17 cellular contexts compared by ENCODE assay signal in the genomic region with DNA sequence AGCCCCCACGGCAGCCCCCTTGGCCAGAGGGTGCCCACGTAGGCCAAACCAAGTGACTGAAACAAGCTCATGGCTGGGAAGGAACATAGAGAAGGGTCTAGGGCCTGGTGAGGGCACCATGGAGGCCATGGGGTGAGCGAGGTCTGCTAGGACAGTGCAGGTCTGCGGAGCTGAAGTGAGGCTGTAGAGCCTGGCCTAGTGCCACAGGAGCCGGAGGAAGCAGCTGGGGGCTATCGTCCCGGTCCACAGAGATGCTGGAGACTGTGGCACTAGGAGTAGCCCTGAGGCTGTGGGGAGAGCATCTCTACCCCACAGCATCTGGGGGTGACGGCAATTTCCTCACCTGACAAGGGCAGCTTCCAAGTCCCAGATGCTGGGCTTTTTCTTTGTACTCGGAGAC.
A peak's percentile ranks its signal among the peaks of the same experiment; 100 is the strongest.
DNase-seq lines count a peak whose midpoint lies in the region; ATAC-seq, FAIRE-seq and TF ChIP-seq lines count a peak whose summit lies in the region.
"Had no signal": no experiment of that assay in that cellular context is flagged by ENCODE, and none has a peak within 500 bp of the region (broad histone marks: within the 10 kb centered on the region; RNA-seq: fewer than 3 reads in every experiment).

No MANE protein-coding gene starts in this region.

- no peaks in the 10 kb centered on the region for H3K36me3 Mint-ChIP-seq in H9 (ENCODE audit: insufficient read depth in 1 of 3, low read depth in 3 of 3)
- H3K36me3 Mint-ChIP-seq: CD4-positive, alpha-beta memory T cell had no signal

- in situ Hi-C loops in K562 (cut with MboI): no loop called here

- H4K5ac ChIP-seq in H9 (ENCODE audit: insufficient read length, low read depth, low read length): no peak overlapping the region

- H2BK15ac ChIP-seq in H9 (ENCODE audit: low read depth, low read length) (no peak overlapping the region), neuronal stem cell (ENCODE audit: low read length) (no peak overlapping the region)

- H3K4ac ChIP-seq in H9 (ENCODE audit: low read depth, low read length): no peak overlapping the region
- no peak overlapping the region for H3K4ac ChIP-seq in neuronal stem cell (ENCODE audit: low read length)

- no peak overlapping the region for H2BK20ac ChIP-seq in H9 (ENCODE audit: low read depth, low read length, poor library complexity, severe bottlenecking)

- no peak overlapping the region for H3K56ac ChIP-seq in H9 (ENCODE audit: insufficient read length, low read depth, low read length)

- FAIRE-seq in K562 (lab: Jason Lieb, UNC): no peak
- FAIRE-seq: GM12891, GM18507 had no signal

- H3K23me2 ChIP-seq in H9 (ENCODE audit: insufficient read length, low read depth, low read length, poor library complexity, severe bottlenecking): no peaks in the 10 kb centered on the region

- no peaks in the 10 kb centered on the region for H3K36me3 ChIP-seq in K562 (ENCODE audit: control insufficient read depth, insufficient read depth, low read length)
- no peaks in the 10 kb centered on the region for H3K36me3 ChIP-seq in neuronal stem cell (replicated peaks in 1 of 2; ENCODE audit: control insufficient read depth in 2 of 2, insufficient read depth in 2 of 2, low read length in 2 of 2)

- H3T11ph ChIP-seq in H9 (ENCODE audit: low read length): no peak overlapping the region

- intact Hi-C loops in K562 (cut with micrococcal nuclease): no loop called here

- no peak overlapping the region for H3K18ac ChIP-seq in H9 (ENCODE audit: insufficient read length, low read depth, low read length)
- H3K18ac ChIP-seq in neuronal stem cell (ENCODE audit: low read length): no peak overlapping the region

- no peak overlapping the region for H2AK5ac ChIP-seq in H9 (ENCODE audit: insufficient read length, low read length)
- no peak overlapping the region for H2AK5ac ChIP-seq in neuronal stem cell (ENCODE audit: low read depth, low read length)

- H3K9me3 Mint-ChIP-seq in H9: no peaks in the 10 kb centered on the region
- H3K9me3 Mint-ChIP-seq: CD4-positive, alpha-beta memory T cell had no signal

- H3K4me2 ChIP-seq in H9 (ENCODE audit: insufficient read depth, insufficient read length, low read length): no peak overlapping the region
- H3K4me2 ChIP-seq in K562 (ENCODE audit: insufficient read depth, low read length): no peak overlapping the region
- no peak overlapping the region for H3K4me2 ChIP-seq in neuronal stem cell (ENCODE audit: insufficient read depth, low read length, poor library complexity, severe bottlenecking)

- no peak overlapping the region for H3K9ac ChIP-seq in H9 (ENCODE audit: extremely low read depth, insufficient read length, low read length)
- no peak overlapping the region for H3K9ac ChIP-seq in K562 (ENCODE audit: insufficient read depth in 1 of 2, low read depth in 2 of 2, low read length in 2 of 2)
- no peak overlapping the region for H3K9ac ChIP-seq in neuronal stem cell (ENCODE audit: low read depth, low read length, poor library complexity)

- H3K4me1 Mint-ChIP-seq in H9: peaks cover 5 to 6% of the 10 kb centered on the region in 2 experiments; a peak in 3 of 4 replicates
- H3K4me1 Mint-ChIP-seq: CD4-positive, alpha-beta memory T cell had no signal

- H2BK5ac ChIP-seq in H9 (ENCODE audit: insufficient read length, low read length) (no peak overlapping the region), neuronal stem cell (ENCODE audit: low read length) (no peak overlapping the region)

- H3K79me2 ChIP-seq in H9 (ENCODE audit: insufficient read depth, low read length) (no peaks in the 10 kb centered on the region), K562 (ENCODE audit: control insufficient read depth, insufficient read depth, low read length) (no peaks in the 10 kb centered on the region)

- no peak overlapping the region for H3K4me3 ChIP-seq in K562
- H3K4me3 ChIP-seq in neuronal stem cell (ENCODE audit: low read length in 2 of 2): no peak overlapping the region

- H3K79me1 ChIP-seq in H9 (ENCODE audit: insufficient read depth, low read depth, low read length, poor library complexity, severe bottlenecking) (no peaks in the 10 kb centered on the region), neuronal stem cell (ENCODE audit: low read depth, low read length) (peaks cover 1% of the 10 kb centered on the region)

- no TSS peak for BruUV-seq in K562 (replicated peaks; lab: Mats Ljungman, UMichigan)

- H3K27ac Mint-ChIP-seq in H9: no peak overlapping the region

- TF ChIP-seq EP300 in K562 (IDR thresholded peaks at IDR 0.05; ENCODE audit: low read length): no peak

- no peaks in the 10 kb centered on the region for H3K9me1 ChIP-seq in K562 (ENCODE audit: control insufficient read depth, insufficient read depth, low read length)

- H3K27me3 Mint-ChIP-seq in H9 (ENCODE audit: low read depth): no peaks in the 10 kb centered on the region

- H4K8ac ChIP-seq in H9 (replicated peaks; ENCODE audit: insufficient read length, low read depth, low read length) (no peak overlapping the region), neuronal stem cell (ENCODE audit: low read depth, low read length) (no peak overlapping the region)

- H3K9me3 ChIP-seq in H9 (ENCODE audit: control insufficient read depth, low read depth, low read length) (no peaks in the 10 kb centered on the region), K562 (replicated peaks; ENCODE audit: control insufficient read depth, insufficient read depth, low read depth, low read length) (no peaks in the 10 kb centered on the region), neuronal stem cell (replicated peaks in 1 of 2; ENCODE audit: control insufficient read depth in 2 of 2, insufficient read depth in 1 of 2, low read depth in 1 of 2, low read length in 2 of 2) (no peaks in the 10 kb centered on the region)

- CTCF ChIA-PET in K562 (lab: Yijun Ruan, JAX; ENCODE audit: low intra/inter-chr PET ratio): interaction anchor here (0.6 kb wide), 1 partner anchor 873 kb away, joined by 3 read pairs; no protein-coding TSS in a partner anchor

- no CpG with 5 or more reads among the region's 9 CpGs for WGBS in H9 (ENCODE audit: extremely low coverage, insufficient read length, low lambda C conversion rate)
- WGBS in K562 (ENCODE audit: insufficient coverage, low coverage, missing lambda C conversion rate): 31% methylated on average over 9 of the region's 9 CpGs
- no CpG with 5 or more reads among the region's 9 CpGs for WGBS in neuronal stem cell (ENCODE audit: extremely low coverage in 2 of 2, insufficient read length in 2 of 2, insufficient replicate concordance in 1 of 2), 2 donors

- H2BK120ac ChIP-seq in H9 (ENCODE audit: low read depth, low read length, poor library complexity, severe bottlenecking) (no peak overlapping the region), neuronal stem cell (ENCODE audit: low read depth, low read length) (no peak overlapping the region)

- no peak overlapping the region for H3K23ac ChIP-seq in H9 (ENCODE audit: insufficient read length, low read depth, low read length)
- peak overlapping the region; percentile 12 for H3K23ac ChIP-seq in neuronal stem cell (ENCODE audit: low read depth, low read length, poor library complexity)

- no peaks in the 10 kb centered on the region for H3K27me3 ChIP-seq in H9 (ENCODE audit: insufficient read depth, low read length)
- peaks cover 0 to 11% of the 10 kb centered on the region in 2 experiments; a peak in 2 of 5 replicates for H3K27me3 ChIP-seq in K562 (ENCODE audit: control insufficient read depth in 2 of 2, insufficient read depth in 2 of 2, low read length in 2 of 2)
- H3K27me3 ChIP-seq in neuronal stem cell (ENCODE audit: control insufficient read depth in 3 of 3, insufficient read depth in 3 of 3, low read depth in 1 of 3, low read length in 3 of 3): no peaks in the 10 kb centered on the region

- H2AFZ ChIP-seq in H9 (ENCODE audit: low read length) (no peak overlapping the region), K562 (ENCODE audit: low read depth, low read length) (no peak overlapping the region; the same call in 1 of the 2 replicates), neuronal stem cell (ENCODE audit: low read length) (no peak overlapping the region)

- peak overlapping the region; percentile 1; the same call in 1 of the 2 replicates for H3K14ac ChIP-seq in H9 (ENCODE audit: insufficient read depth, low read length)
- no peak overlapping the region for H3K14ac ChIP-seq in neuronal stem cell (ENCODE audit: low read length)

- no peak for TF ChIP-seq CTCF in H9 (conservative IDR thresholded peaks at IDR 0.05)
- TF ChIP-seq CTCF in K562 (IDR thresholded peaks at IDR 0.05 in 2 of 3, conservative IDR thresholded peaks at IDR 0.05 in 1 of 3; ENCODE audit: insufficient read depth in 2 of 3, low read depth in 1 of 3, low read length in 3 of 3): no peak

- no peak for DNase-seq in H9
- no peak for DNase-seq in K562 (ENCODE audit: extremely low read depth in 1 of 4, low spot score in 3 of 4)
- no peak for DNase-seq in neuronal stem cell (ENCODE audit: low spot score)
- DNase-seq in NCI-H774 (lab: John Stamatoyannopoulos, UW): no peak
- DNase-seq in NCI-H524 (lab: John Stamatoyannopoulos, UW): no peak
- DNase-seq: C1 segment of cervical spinal cord; Calu3; CD4-positive, alpha-beta memory T cell; COR-L47; DMS79 treated with DMSO at 0.1 percent for 48 hours; GF-D8; GOT3; H7 had no signal

- no peaks in the 10 kb centered on the region for H3K4me1 ChIP-seq in H9 (ENCODE audit: insufficient read depth, low read length)
- peaks cover 0 to 5% of the 10 kb centered on the region in 2 experiments; a peak in 2 of 5 replicates for H3K4me1 ChIP-seq in K562 (replicated peaks in 1 of 2; ENCODE audit: control insufficient read depth in 2 of 2, insufficient read depth in 2 of 2, low read length in 2 of 2)
- H3K4me1 ChIP-seq in neuronal stem cell (ENCODE audit: control insufficient read depth in 2 of 2, insufficient read depth in 1 of 2, low read depth in 1 of 2, low read length in 2 of 2): no peaks in the 10 kb centered on the region

- no peak overlapping the region for H3K4me3 Mint-ChIP-seq in H9
- H3K4me3 Mint-ChIP-seq: CD4-positive, alpha-beta memory T cell had no signal

- H4K20me1 ChIP-seq in H9 (ENCODE audit: control insufficient read depth, insufficient read depth, insufficient read length) (no peaks in the 10 kb centered on the region), K562 (replicated peaks; ENCODE audit: control insufficient read depth, insufficient read depth, low read length) (no peaks in the 10 kb centered on the region; the same call in 1 of the 2 replicates)

- ATAC-seq in K562 (0 out of 3 replicates have a peak, but pooled peaks have one; percentile 17), GM19455 (IDR thresholded peaks at IDR 0.05; ENCODE audit: unreplicated experiment) (no peak)
- ATAC-seq: HCT116 had no signal

- POLR2A ChIA-PET in K562 (lab: Yijun Ruan, JAX): interaction anchor here (0.6 to 0.9 kb wide), 2 partner anchors 26 to 254 kb away, joined by 3 read pairs; no protein-coding TSS in a partner anchor

- H2BK12ac ChIP-seq in H9 (ENCODE audit: insufficient read length, low read depth, low read length) (no peak overlapping the region), neuronal stem cell (ENCODE audit: low read length) (no peak overlapping the region)

- no peak for TF ChIP-seq RAD21 in K562 (CRISPR knock-in tag; conservative IDR thresholded peaks at IDR 0.05 in 1 of 2, IDR thresholded peaks at IDR 0.05 in 1 of 2)

- no peak overlapping the region for H3K27ac ChIP-seq in H9 (ENCODE audit: insufficient read length, low read depth, low read length)
- no peak overlapping the region for H3K27ac ChIP-seq in K562 (ENCODE audit: extremely low read depth, low read depth, low read length)
- H3K27ac ChIP-seq in neuronal stem cell (replicated peaks; ENCODE audit: low read length): no peak overlapping the region

- H4K91ac ChIP-seq in H9 (ENCODE audit: insufficient read length, low read depth, low read length) (no peak overlapping the region), neuronal stem cell (ENCODE audit: low read depth, low read length, poor library complexity) (no peak overlapping the region)

- no peak for TF ChIP-seq POLR2A in K562 (conservative IDR thresholded peaks at IDR 0.05)
